ENCODE assay signal across 13 cellular contexts in genomic region chr3:100159564-100160153, GRCh38. TPM values are rescaled to one million over a fixed set of nuclear protein-coding genes. Genes with fewer than 3 reads are reported as not detected.
DNase-seq lines count a peak whose midpoint lies in the region; ATAC-seq and TF ChIP-seq lines count a peak whose summit lies in the region.
"Had no signal": no experiment of that assay in that cellular context is flagged by ENCODE, and none has a peak within 500 bp of the region (broad histone marks: within the 10 kb centered on the region; RNA-seq: fewer than 3 reads in every experiment).

No MANE protein-coding gene starts in this region.

- TF ChIP-seq CTCF in BJ (IDR thresholded peaks at IDR 0.05; ENCODE audit: insufficient read depth, low read depth, low read length) (no peak), RWPE2 (IDR thresholded peaks at IDR 0.05; ENCODE audit: poor library complexity, severe bottlenecking) (no peak), fibroblast of mammary gland (conservative IDR thresholded peaks at IDR 0.05; ENCODE audit: control insufficient read depth, insufficient read depth, low read depth, low read length) (no peak), retinal pigment epithelial cell (conservative IDR thresholded peaks at IDR 0.05; ENCODE audit: low read depth, low read length) (no peak)

- H3K36me3 ChIP-seq in BJ (ENCODE audit: control insufficient read depth, insufficient read depth, low read length) = no peaks in the 10 kb centered on the region
- no peaks in the 10 kb centered on the region; the same call in 1 of the 2 replicates for H3K36me3 ChIP-seq in RWPE2 (ENCODE audit: low read depth)

- peaks cover 8% of the 10 kb centered on the region for H3K9me3 ChIP-seq in RWPE2 (ENCODE audit: severe bottlenecking)

- ATAC-seq in RWPE2 (ENCODE audit: low read depth) = peak; percentile 83
- ATAC-seq in GM18907 (IDR thresholded peaks at IDR 0.05; ENCODE audit: unreplicated experiment) = no peak
- no peak for ATAC-seq in HG03378 (IDR thresholded peaks at IDR 0.05; ENCODE audit: unreplicated experiment)
- ATAC-seq: K562, mucosa of descending colon had no signal

- peak overlapping the region; percentile 82 for H3K27ac ChIP-seq in RWPE2 (ENCODE audit: poor library complexity, severe bottlenecking)

- CTCF ChIA-PET in BJ (lab: Yijun Ruan, JAX) = interaction anchor here (1.2 kb wide), 1 partner anchor 20 kb away, joined by 3 read pairs; no protein-coding TSS in a partner anchor

- H3K27me3 ChIP-seq in BJ (ENCODE audit: control insufficient read depth, insufficient read depth, low read length) (no peaks in the 10 kb centered on the region), RWPE2 (ENCODE audit: insufficient read depth, poor library complexity, severe bottlenecking) (no peaks in the 10 kb centered on the region)

- peaks cover 27% of the 10 kb centered on the region for H3K4me1 ChIP-seq in RWPE2 (ENCODE audit: insufficient read depth, poor library complexity, severe bottlenecking)

- POLR2A ChIA-PET in BJ (lab: Charles Lee) = no interaction called here

- H3K4me3 ChIP-seq in BJ (ENCODE audit: low read depth, low read length) (no peak overlapping the region), RWPE2 (ENCODE audit: severe bottlenecking) (no peak overlapping the region), fibroblast of mammary gland (ENCODE audit: control insufficient read depth, low read depth, low read length) (no peak overlapping the region), retinal pigment epithelial cell (ENCODE audit: low read length) (no peak overlapping the region)
- H3K4me3 ChIP-seq: K562, mucosa of descending colon had no signal

- DNase-seq in BJ (ENCODE audit: low read depth) (peak; percentile 55), RWPE2 (ENCODE audit: low spot score) (no peak), fibroblast of mammary gland (ENCODE audit: low read depth) (peak; percentile 66), retinal pigment epithelial cell (ENCODE audit: low read depth) (peak; percentile 43), mucosa of gallbladder (ENCODE audit: low spot score) (no peak), DMS53 (lab: John Stamatoyannopoulos, UW) (no peak)
- DNase-seq: activated CD4-positive, alpha-beta T cell treated with anti-CD3 and anti-CD28 coated beads, Interleukin-2, amount 50 U/mL, for 4 hours; head of caudate nucleus; mucosa of descending colon had no signal

RNA-seq across cellular contexts. Expression of gene FILIP1L, which starts 45.4 kb away (rescaled TPM):
- 31.2 and 42.9 TPM in 2 replicates for polyA plus RNA-seq in BJ (2011; rRNA removed)
- polyA minus RNA-seq in BJ (2011; rRNA and poly(A)+ RNA removed) = 42.6 and 47.9 TPM in 2 replicates
- 142 TPM for total RNA-seq in mucosa of gallbladder
- total RNA-seq: SK-MEL-5 had no signal

Comparison
In these comparisons a context has a peak if more than half of its experiments do, and no peak if none do; other contexts are left out.
1. DNase-seq: peak in BJ (single experiment), fibroblast of mammary gland (single experiment) and retinal pigment epithelial cell (single experiment); none in RWPE2 (single experiment), mucosa of gallbladder (single experiment) and DMS53 (single experiment).